In the genomic region with DNA sequence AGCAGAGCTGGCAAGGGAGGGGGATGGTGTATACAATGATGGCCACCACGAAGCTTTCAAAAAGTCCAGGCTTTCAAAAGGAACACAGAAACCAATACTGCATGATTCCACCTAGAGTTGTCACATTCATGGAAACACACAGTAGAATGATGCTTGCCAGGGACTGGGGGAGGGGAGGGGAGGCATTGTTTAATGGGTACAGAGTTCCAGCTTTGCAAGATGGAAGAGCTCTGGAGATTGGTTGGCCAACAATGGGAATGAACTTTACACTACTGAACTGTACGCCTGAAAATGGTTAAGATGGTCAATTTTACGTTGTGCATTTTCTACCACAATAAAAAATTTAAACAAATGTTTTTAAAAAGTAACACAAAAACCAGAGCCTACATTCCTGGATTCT, we compare ENCODE assay signal across 35 cellular contexts.
"Had no signal": no experiment of that assay in that cellular context is flagged by ENCODE, and none has a peak within 500 bp of the region (broad histone marks: within the 10 kb centered on the region; RNA-seq: fewer than 3 reads in every experiment).

No MANE protein-coding gene starts in this region.

- H3K27me3 ChIP-seq: MG63 had no signal

- H3K9me3 ChIP-seq: MG63 had no signal

- H3K36me3 ChIP-seq: MG63 had no signal

- DNase-seq: Karpas-422, Kasumi-1, MG63, MM.1S, MV-4-11, NCI-H1048, NCI-H1092, NCI-H1092 treated with DMSO at 0.1 percent for 48 hours, NCI-H1105, NCI-H1105 treated with DMSO at 0.1 percent for 48 hours, NCI-H1417, NCI-H1417 treated with DMSO at 0.1 percent for 48 hours, NCI-H1436, NCI-H1436 treated with DMSO at 0.1 percent for 48 hours, NCI-H146, NCI-H1694, NCI-H1694 treated with DMSO at 0.1 percent for 48 hours, NCI-H187, NCI-H187 treated with DMSO at 0.1 percent for 48 hours, NCI-H1930, NCI-H2029, NCI-H2029 treated with DMSO at 0.1 percent for 48 hours, NCI-H2081, NCI-H2081 treated with DMSO at 0.1 percent for 48 hours, NCI-H2107, NCI-H2171, NCI-H2171 treated with DMSO at 0.1 percent for 48 hours, NCI-H2227 treated with DMSO at 0.1 percent for 48 hours, NCI-H226, NCI-H345, NCI-H446, NCI-H446 treated with DMSO at 0.1 percent for 48 hours, NCI-H510A, NCI-H510A treated with DMSO at 0.1 percent for 48 hours, NCI-H524 had no signal

- H3K4me3 ChIP-seq: MG63 had no signal
